ENCODE assay signal across 9 cellular contexts in the genomic region with DNA sequence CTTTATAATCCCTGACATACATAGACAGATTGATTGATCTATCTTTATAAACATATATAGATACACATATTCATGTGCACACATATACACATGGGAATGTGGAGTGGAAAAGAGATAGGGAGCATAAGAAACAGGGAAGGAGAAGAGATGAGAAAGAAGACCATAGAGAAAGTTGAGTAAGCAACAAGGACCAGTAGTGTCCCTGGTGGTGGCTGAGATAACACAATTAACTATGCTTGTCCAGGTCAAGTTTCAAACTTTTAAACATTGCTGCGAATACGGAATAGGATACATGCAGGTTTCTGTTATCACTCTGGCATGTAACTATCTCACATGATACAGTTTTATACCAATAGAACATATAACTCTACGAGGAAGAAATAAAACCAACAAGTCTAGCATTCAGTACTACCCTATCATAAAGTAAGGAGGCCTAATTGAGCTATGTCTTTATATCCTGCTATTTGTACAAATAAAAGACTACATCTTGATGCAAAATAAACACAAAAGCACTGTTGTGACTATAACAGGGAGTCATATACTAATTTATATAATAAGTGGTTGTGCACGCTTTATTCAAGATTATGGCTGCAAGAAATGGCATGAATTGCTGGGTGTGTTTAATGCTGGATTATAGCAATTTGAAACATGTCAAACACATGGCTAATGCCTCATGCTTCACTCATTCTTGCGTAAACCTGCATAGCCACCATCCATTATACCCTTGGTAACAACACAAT. TPM values are rescaled to one million over a fixed set of nuclear protein-coding genes. Genes with fewer than 3 reads are reported as not detected.
DNase-seq lines count a peak whose midpoint lies in the region; ATAC-seq and TF ChIP-seq lines count a peak whose summit lies in the region.
"Had no signal": no experiment of that assay in that cellular context is flagged by ENCODE, and none has a peak within 500 bp of the region (broad histone marks: within the 10 kb centered on the region; RNA-seq: fewer than 3 reads in every experiment).

No MANE protein-coding gene starts in this region.

- no peak overlapping the region for H3K27ac ChIP-seq in DOHH2 (ENCODE audit: low read depth, low read length)
- no peak overlapping the region for H3K27ac ChIP-seq in IMR-90 (ENCODE audit: insufficient read depth, low read length)
- H3K27ac ChIP-seq in right cardiac atrium (ENCODE audit: low read length) = no peak overlapping the region

- H3K9me2 ChIP-seq in DOHH2 (replicated peaks; ENCODE audit: control insufficient read depth, low read length) = no peaks in the 10 kb centered on the region

- H3K4me1 ChIP-seq in DOHH2 (ENCODE audit: control insufficient read depth, low read length) = no peaks in the 10 kb centered on the region
- H3K4me1 ChIP-seq in IMR-90 (ENCODE audit: control insufficient read depth, insufficient read depth, low read length) = peaks cover 6% of the 10 kb centered on the region
- H3K4me1 ChIP-seq in mucosa of descending colon (ENCODE audit: low read depth) = peaks cover 5% of the 10 kb centered on the region
- H3K4me1 ChIP-seq in Caco-2 = no peaks in the 10 kb centered on the region
- no peaks in the 10 kb centered on the region for H3K4me1 ChIP-seq in right cardiac atrium (ENCODE audit: control insufficient read depth, insufficient read depth, low read length)

- H2BK15ac ChIP-seq in IMR-90 (ENCODE audit: low read depth, low read length) = no peak overlapping the region

- intact Hi-C loops in IMR-90 (cut with micrococcal nuclease) (no loop called here), mucosa of descending colon (cut with DNase I, micrococcal nuclease) (no loop called here), Caco-2 (cut with micrococcal nuclease; ENCODE audit: unreplicated experiment) (no loop called here), CD14-positive monocyte (cut with micrococcal nuclease) (no loop called here), right cardiac atrium (cut with DNase I) (no loop called here)

- no peak overlapping the region for H3K56ac ChIP-seq in IMR-90 (ENCODE audit: extremely low read depth, insufficient read depth, low read length)

- H3K4me2 ChIP-seq in DOHH2 (ENCODE audit: low read length) (no peak overlapping the region), IMR-90 (ENCODE audit: low read depth, low read length) (no peak overlapping the region)

- dilution Hi-C loops in IMR-90 (cut with HindIII; ENCODE audit: low sequenced_read_pairs, unreplicated experiment) = no loop called here

- no peaks in the 10 kb centered on the region for H3F3A ChIP-seq in DOHH2 (ENCODE audit: control insufficient read depth, insufficient read depth)

- H3K36me3 ChIP-seq in DOHH2 (ENCODE audit: control insufficient read depth, low read length) (no peaks in the 10 kb centered on the region), IMR-90 (ENCODE audit: control insufficient read depth, insufficient read depth, low read length) (no peaks in the 10 kb centered on the region), mucosa of descending colon (ENCODE audit: low read depth) (no peaks in the 10 kb centered on the region), Caco-2 (ENCODE audit: control insufficient read depth, insufficient read depth, low read length) (no peaks in the 10 kb centered on the region), H7 (replicated peaks; ENCODE audit: control insufficient read depth, insufficient read depth, low read length) (no peaks in the 10 kb centered on the region)

- no peak overlapping the region for H4K8ac ChIP-seq in IMR-90 (ENCODE audit: low read depth in 2 of 2, low read length in 2 of 2)

- no peak overlapping the region for H2AK9ac ChIP-seq in IMR-90 (replicated peaks; ENCODE audit: low read depth, low read length, poor library complexity)

- H3K4ac ChIP-seq in IMR-90 (ENCODE audit: low read depth, low read length) = no peak overlapping the region

- H3K9me3 Mint-ChIP-seq in WTC11 = no peaks in the 10 kb centered on the region
- no peaks in the 10 kb centered on the region for H3K9me3 Mint-ChIP-seq in Caco-2 (ENCODE audit: unreplicated experiment)
- H3K9me3 Mint-ChIP-seq in CD14-positive monocyte = no peaks in the 10 kb centered on the region

- no peak overlapping the region for H3K18ac ChIP-seq in IMR-90 (ENCODE audit: low read depth, low read length)

- no peak overlapping the region for H2AFZ ChIP-seq in IMR-90 (replicated peaks; ENCODE audit: low read length, poor library complexity)

- no peak overlapping the region for H4K5ac ChIP-seq in IMR-90 (ENCODE audit: low read depth, low read length)

- H2BK5ac ChIP-seq in IMR-90 (ENCODE audit: low read depth, low read length, poor library complexity, severe bottlenecking) = no peak overlapping the region

- TF ChIP-seq POLR2A in IMR-90 (IDR thresholded peaks at IDR 0.05; ENCODE audit: low read depth, low read length) = no peak

- BruUV-seq in IMR-90 (replicated peaks; lab: Mats Ljungman, UMichigan) (no TSS peak), Caco-2 (replicated peaks; lab: Mats Ljungman, UMichigan) (no TSS peak)

- no peak overlapping the region for H3K23ac ChIP-seq in IMR-90 (ENCODE audit: low read depth, low read length)

- no peak overlapping the region for H3K9ac ChIP-seq in IMR-90 (ENCODE audit: low read depth, low read length)

- H3K27ac Mint-ChIP-seq in WTC11 = no peak overlapping the region
- H3K27ac Mint-ChIP-seq in Caco-2 (ENCODE audit: unreplicated experiment) = no peak overlapping the region
- H3K27ac Mint-ChIP-seq in CD14-positive monocyte = no peak overlapping the region

- no peak overlapping the region for H3K4me3 Mint-ChIP-seq in WTC11
- no peak overlapping the region for H3K4me3 Mint-ChIP-seq in Caco-2 (ENCODE audit: unreplicated experiment)
- no peak overlapping the region for H3K4me3 Mint-ChIP-seq in CD14-positive monocyte

- H4K91ac ChIP-seq in IMR-90 (ENCODE audit: insufficient read depth, low read depth, low read length) = no peak overlapping the region

- WGBS in IMR-90 (ENCODE audit: extremely low coverage in 2 of 2, insufficient read length in 1 of 2), 2 experiments = 92% methylated on average over 2 of the region's 5 CpGs; no CpG with 5 or more reads in 1 of the 2 experiments
- WGBS in right cardiac atrium = 90% methylated on average over 5 of the region's 5 CpGs

- no peak overlapping the region for H2BK20ac ChIP-seq in IMR-90 (ENCODE audit: low read depth, low read length)

- in situ Hi-C loops in IMR-90 (cut with MboI; ENCODE audit: low sequenced_read_pairs) = no loop called here

- no peak overlapping the region for H2BK120ac ChIP-seq in IMR-90 (ENCODE audit: low read depth, low read length)

- no peaks in the 10 kb centered on the region for H3K27me3 ChIP-seq in DOHH2 (ENCODE audit: control insufficient read depth, low read length)
- no peaks in the 10 kb centered on the region for H3K27me3 ChIP-seq in IMR-90 (ENCODE audit: control insufficient read depth, insufficient read depth, low read length)
- no peaks in the 10 kb centered on the region for H3K27me3 ChIP-seq in Caco-2 (replicated peaks; ENCODE audit: control insufficient read depth, insufficient read depth, low read length)
- no peaks in the 10 kb centered on the region for H3K27me3 ChIP-seq in H7 (ENCODE audit: control insufficient read depth, insufficient read depth, low read length)
- H3K27me3 ChIP-seq in right cardiac atrium (ENCODE audit: control insufficient read depth, insufficient read depth) = no peaks in the 10 kb centered on the region

- no peak overlapping the region for H3K14ac ChIP-seq in IMR-90 (replicated peaks; ENCODE audit: low read depth, low read length)

- ATAC-seq in IMR-90 (ENCODE audit: low read depth) = no peak
- peak; percentile 67 for ATAC-seq in WTC11
- ATAC-seq in mucosa of descending colon = peak; percentile 87
- no peak for ATAC-seq in right cardiac atrium

- CTCF ChIA-PET in IMR-90 (lab: Yijun Ruan, JAX) = interaction anchor here (1.2 kb wide), 1 partner anchor 1429 kb away, joined by 4 read pairs; no protein-coding TSS in a partner anchor
- CTCF ChIA-PET in WTC11 (lab: Charles Lee) = interaction anchor here (1.0 to 1.5 kb wide), 3 partner anchors 8 to 341 kb away, joined by 3 to 5 read pairs (median 5); a partner anchor contains a TSS
- CTCF ChIA-PET in Caco-2 (lab: Charles Lee) = no interaction called here

- peaks cover 3% of the 10 kb centered on the region; the same call in 1 of the 2 replicates for H3K9me1 ChIP-seq in IMR-90 (ENCODE audit: insufficient read depth, low read length)

- DNase-seq in IMR-90 (no peak), WTC11 (ENCODE audit: low spot score) (no peak), mucosa of descending colon (peak in 1 of 3 donors; percentile 56), Caco-2 (no peak), CD14-positive monocyte (ENCODE audit: low spot score) (no peak), H7 (no peak), right cardiac atrium (no peak)
- DNase-seq: NCI-H774 had no signal

- H3K79me2 ChIP-seq in DOHH2 (ENCODE audit: control insufficient read depth, low read length) = no peaks in the 10 kb centered on the region

- H3K27me3 Mint-ChIP-seq in WTC11 (ENCODE audit: low read depth) = no peaks in the 10 kb centered on the region
- H3K27me3 Mint-ChIP-seq in Caco-2 (ENCODE audit: insufficient read depth, unreplicated experiment) = no peaks in the 10 kb centered on the region
- peaks cover 0 to 3% (median 1%) of the 10 kb centered on the region in 3 donors for H3K27me3 Mint-ChIP-seq in CD14-positive monocyte (ENCODE audit: low read depth in 3 of 3)

- no peak overlapping the region for H2AK5ac ChIP-seq in IMR-90 (ENCODE audit: low read depth, low read length)

- H3K4me1 Mint-ChIP-seq in WTC11 = peaks cover 5% of the 10 kb centered on the region
- H3K4me1 Mint-ChIP-seq in Caco-2 (ENCODE audit: low read depth, unreplicated experiment) = no peaks in the 10 kb centered on the region
- no peaks in the 10 kb centered on the region for H3K4me1 Mint-ChIP-seq in CD14-positive monocyte

- no peak overlapping the region for H3K4me3 ChIP-seq in DOHH2 (ENCODE audit: low read length)
- H3K4me3 ChIP-seq in IMR-90 (ENCODE audit: insufficient read depth, low read depth, low read length) = no peak overlapping the region
- no peak overlapping the region for H3K4me3 ChIP-seq in mucosa of descending colon
- no peak overlapping the region for H3K4me3 ChIP-seq in Caco-2 (ENCODE audit: low read depth, low read length)
- H3K4me3 ChIP-seq in H7 (ENCODE audit: insufficient read depth, low read depth, low read length) = no peak overlapping the region
- H3K4me3 ChIP-seq in right cardiac atrium (ENCODE audit: low read length) = no peak overlapping the region

- TF ChIP-seq CTCF in DOHH2 (IDR thresholded peaks at IDR 0.05; ENCODE audit: low read depth, low read length, poor library complexity, severe bottlenecking) = peak; percentile 13
- peak; percentile 24; the same call in 1 of the 2 replicates for TF ChIP-seq CTCF in IMR-90 (conservative IDR thresholded peaks at IDR 0.05; ENCODE audit: low read depth, low read length)
- 0 out of 2 replicates have a peak, but pooled peaks have one; percentile 22 for TF ChIP-seq CTCF in WTC11 (IDR thresholded peaks at IDR 0.05)
- no peak for TF ChIP-seq CTCF in mucosa of descending colon (IDR thresholded peaks at IDR 0.05)
- TF ChIP-seq CTCF in Caco-2 (IDR thresholded peaks at IDR 0.05; ENCODE audit: insufficient read depth in 1 of 2, low read depth in 1 of 2, low read length in 1 of 2, severe bottlenecking in 1 of 2, unreplicated experiment in 1 of 2) = peak in 1 of 2 experiments; percentile 41
- TF ChIP-seq CTCF in CD14-positive monocyte (IDR thresholded peaks at IDR 0.05) = no peak

- no peak for TF ChIP-seq RAD21 in IMR-90 (IDR thresholded peaks at IDR 0.05; ENCODE audit: low read length)

- no peaks in the 10 kb centered on the region for H3K79me1 ChIP-seq in IMR-90 (ENCODE audit: low read depth in 1 of 2, low read length in 2 of 2)

- H3K9me3 ChIP-seq in DOHH2 (ENCODE audit: control insufficient read depth, insufficient read depth, low read length) = no peaks in the 10 kb centered on the region
- H3K9me3 ChIP-seq in IMR-90 (ENCODE audit: control insufficient read depth, insufficient read depth, low read length) = no peaks in the 10 kb centered on the region
- no peaks in the 10 kb centered on the region for H3K9me3 ChIP-seq in mucosa of descending colon
- no peaks in the 10 kb centered on the region for H3K9me3 ChIP-seq in Caco-2
- no peaks in the 10 kb centered on the region for H3K9me3 ChIP-seq in right cardiac atrium (ENCODE audit: control insufficient read depth, low read length)

- H3K36me3 Mint-ChIP-seq in WTC11 (no peaks in the 10 kb centered on the region), Caco-2 (ENCODE audit: insufficient read depth, unreplicated experiment) (no peaks in the 10 kb centered on the region), CD14-positive monocyte (no peaks in the 10 kb centered on the region)

- H4K20me1 ChIP-seq in DOHH2 (ENCODE audit: control insufficient read depth, insufficient read depth, low read depth, low read length) = no peaks in the 10 kb centered on the region
- no peaks in the 10 kb centered on the region for H4K20me1 ChIP-seq in IMR-90 (ENCODE audit: insufficient read depth, low read length)

- POLR2A ChIA-PET in IMR-90 (lab: Charles Lee; ENCODE audit: unreplicated experiment) (no interaction called here), WTC11 (lab: Charles Lee) (no interaction called here), Caco-2 (lab: Charles Lee) (no interaction called here)

RNA-seq across cellular contexts. Expression of a gene that starts 8.0 kb away (rescaled TPM):
- total RNA-seq in IMR-90 (2012; rRNA removed) (1.1 and 1.7 TPM in 2 replicates), WTC11 (2021) (0.14 to 0.39 TPM (median 0.17 TPM) in 3 replicates), mucosa of descending colon (10 to 100 TPM; 14.9 to 88.0 (median 17.2) TPM), Caco-2 (2022) (not detected in 2 replicates), right cardiac atrium (1 to 10 TPM; 2.0 to 4.5 (median 2.3) TPM)
- polyA plus RNA-seq in IMR-90 (2012; rRNA removed) (0.89 and 1.4 TPM in 2 replicates), CD14-positive monocyte (not detected), right cardiac atrium (0.66 TPM)
- 0.66 and 0.89 TPM in 2 replicates for polyA plus RNA-seq in IMR-90 (2012; cell fraction: cytosol; rRNA removed)
- polyA plus RNA-seq in IMR-90 (2012; cell fraction: nucleus; rRNA removed; ENCODE audit: low replicate concordance) = 0.76 and 1.9 TPM in 2 replicates
- total RNA-seq in H7 (2014; rRNA removed; shearing (Covaris generic)) = 0.22 and 0.28 TPM in 2 replicates

Comparison
In these comparisons a context has a peak if more than half of its experiments do, and no peak if none do; other contexts are left out.
1. CTCF ChIP-seq: peak in DOHH2 (single experiment), IMR-90 (single experiment) and WTC11 (single experiment); none in mucosa of descending colon (single experiment) and CD14-positive monocyte (single experiment).
2. ATAC-seq: peak in WTC11 (single experiment) and mucosa of descending colon (single experiment); none in IMR-90 (single experiment) and right cardiac atrium (0 of 2).